Comparison of ENCODE assay signal across 24 cellular contexts in the genomic region with DNA sequence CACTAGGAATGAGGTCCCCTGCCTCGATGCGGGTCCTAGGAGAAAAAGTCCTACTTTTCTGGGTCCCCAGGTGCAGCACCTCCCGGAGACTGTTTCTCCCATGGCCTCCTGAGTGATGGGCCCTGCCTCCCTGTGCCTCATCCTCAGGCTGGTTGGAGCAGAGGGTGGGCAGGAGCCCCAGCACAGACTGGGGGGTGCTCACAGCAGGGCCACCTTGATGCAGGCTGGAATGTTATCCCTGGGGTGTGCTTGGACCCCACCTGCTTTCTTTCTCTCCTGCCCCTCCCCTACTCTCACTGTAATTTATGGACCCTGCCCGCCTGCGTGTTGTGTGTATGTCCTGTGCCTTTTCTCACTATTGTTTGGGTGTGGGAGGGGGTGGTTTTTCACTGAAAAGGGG. TPM values are rescaled to one million over a fixed set of nuclear protein-coding genes. Genes with fewer than 3 reads are reported as not detected.
"Had no signal": no experiment of that assay in that cellular context is flagged by ENCODE, and none has a peak within 500 bp of the region (broad histone marks: within the 10 kb centered on the region; RNA-seq: fewer than 3 reads in every experiment).

No MANE protein-coding gene starts in this region.

- H3K4me3 Mint-ChIP-seq: activated CD4-positive, alpha-beta T cell treated with anti-CD3 and anti-CD28 coated beads, Interleukin-2, amount 10 ng/mL, durations not matched to agents 7 days and 5 days; activated naive CD4-positive, alpha-beta T cell treated with anti-CD3 and anti-CD28 coated beads for 36 hours; nephron; stimulated activated naive CD8-positive, alpha-beta T cell treated with anti-CD3 and anti-CD28 coated beads, Interleukin-15, amount 100 ng/mL, for 72 hours; type B pancreatic cell had no signal

- H3K27ac ChIP-seq: gastrocnemius medialis, heart left ventricle, right atrium auricular region had no signal

- H3K9me3 ChIP-seq: gastrocnemius medialis, heart left ventricle, right atrium auricular region had no signal

- H3K27ac Mint-ChIP-seq: activated CD4-positive, alpha-beta T cell treated with anti-CD3 and anti-CD28 coated beads, Interleukin-2, amount 10 ng/mL, durations not matched to agents 7 days and 5 days; activated naive CD4-positive, alpha-beta T cell treated with anti-CD3 and anti-CD28 coated beads for 36 hours; activated T-helper 2 cell treated with anti-CD3 and anti-CD28 coated beads, Interferon-gamma antibody, Interleukin-2, Interleukin-4, amounts not matched to agents 10 μg/mL and 5 μg/mL and 100 μg/mL, durations not matched to agents 14 hours and 24 hours and 36 hours; nephron; progenitor cell of endocrine pancreas; type B pancreatic cell had no signal

- H3K9me3 Mint-ChIP-seq: activated CD4-positive, alpha-beta T cell treated with anti-CD3 and anti-CD28 coated beads, Interleukin-2, amount 10 ng/mL, durations not matched to agents 7 days and 5 days; activated naive CD4-positive, alpha-beta T cell treated with anti-CD3 and anti-CD28 coated beads for 36 hours; activated T-helper 2 cell treated with anti-CD3 and anti-CD28 coated beads, Interferon-gamma antibody, Interleukin-2, Interleukin-4, amounts not matched to agents 10 μg/mL and 5 μg/mL and 100 μg/mL, durations not matched to agents 14 hours and 24 hours and 36 hours; effector memory CD8-positive, alpha-beta T cell; immature natural killer cell; nephron; stimulated activated naive CD8-positive, alpha-beta T cell treated with anti-CD3 and anti-CD28 coated beads, Interleukin-15, amount 100 ng/mL, for 72 hours; type B pancreatic cell had no signal

- DNase-seq: activated CD4-positive, alpha-beta T cell treated with anti-CD3 and anti-CD28 coated beads, Interleukin-2, amount 10 ng/mL, durations not matched to agents 7 days and 5 days; activated CD4-positive, CD25-positive, alpha-beta regulatory T cell; activated naive CD4-positive, alpha-beta T cell treated with anti-CD3 and anti-CD28 coated beads for 36 hours; activated T-cell treated with anti-CD3 and anti-CD28 coated beads for 4 hours; dermis blood vessel endothelial cell; effector memory CD8-positive, alpha-beta T cell; erythroblast; gastrocnemius medialis; heart left ventricle; immature natural killer cell; nucleus accumbens; stimulated activated CD4-positive, alpha-beta T cell treated with anti-CD3 and anti-CD28 coated beads, Interleukin-4, amount 100 ng/mL, for 4 hours; stimulated activated CD8-positive, alpha-beta memory T cell treated with anti-CD3 and anti-CD28 coated beads, Interleukin-4, amount 100 ng/mL, for 48 hours; stimulated activated naive CD8-positive, alpha-beta T cell treated with anti-CD3 and anti-CD28 coated beads, Interleukin-15, amount 100 ng/mL, for 72 hours had no signal

- H3K4me3 ChIP-seq: gastrocnemius medialis, heart left ventricle, right atrium auricular region, smooth muscle cell had no signal

- ATAC-seq: effector memory CD8-positive, alpha-beta T cell; gastrocnemius medialis; heart left ventricle; stimulated activated naive CD8-positive, alpha-beta T cell treated with anti-CD3 and anti-CD28 coated beads, Interleukin-15, amount 100 ng/mL, for 72 hours had no signal

RNA-seq across cellular contexts. Expression of a gene that starts 8.1 kb away (rescaled TPM):
- total RNA-seq: activated CD4-positive, alpha-beta T cell treated with anti-CD3 and anti-CD28 coated beads, Interleukin-2, amount 10 ng/mL, durations not matched to agents 7 days and 5 days; astrocyte; chondrocyte; dermis blood vessel endothelial cell; gastrocnemius medialis; progenitor cell of endocrine pancreas; smooth muscle cell; temporal lobe had no signal
- polyA plus RNA-seq: adipose tissue, immature natural killer cell had no signal

RNA-seq across cellular contexts. Expression of a gene that starts 19.8 kb away (rescaled TPM):
- total RNA-seq: astrocyte, dermis blood vessel endothelial cell, gastrocnemius medialis, smooth muscle cell had no signal
- polyA plus RNA-seq: immature natural killer cell had no signal

RNA-seq across cellular contexts. Expression of a gene that starts 40.1 kb away (rescaled TPM):
- total RNA-seq: right atrium auricular region had no signal
